Comparison of ENCODE assay signal across 18 cellular contexts in genomic region chr4:2378898-2379297, GRCh38.
DNase-seq lines count a peak whose midpoint lies in the region.
"Had no signal": no experiment of that assay in that cellular context is flagged by ENCODE, and none has a peak within 500 bp of the region (broad histone marks: within the 10 kb centered on the region; RNA-seq: fewer than 3 reads in every experiment).

No MANE protein-coding gene starts in this region.

- H3K27ac ChIP-seq in angular gyrus (ENCODE audit: low read depth, low read length): peak overlapping the region; percentile 22
- H3K27ac ChIP-seq: HL-60 had no signal

- peak; percentile 10 for DNase-seq in NCI-H345 (lab: John Stamatoyannopoulos, UW)
- DNase-seq in NCI-H345 treated with DMSO at 0.1 percent for 48 hours (lab: John Stamatoyannopoulos, UW; ENCODE audit: unreplicated experiment): no peak
- peak; percentile 58 for DNase-seq in NCI-H1092 treated with DMSO at 0.1 percent for 48 hours (lab: John Stamatoyannopoulos, UW)
- no peak for DNase-seq in globus pallidus (ENCODE audit: low spot score)
- DNase-seq in DMS 273 (lab: John Stamatoyannopoulos, UW; ENCODE audit: unreplicated experiment): no peak
- DNase-seq in EL: no peak
- DNase-seq: 8988T, ACHN, BE2C, NCI-H1105 treated with DMSO at 0.1 percent for 48 hours, NCI-H1694, NCI-H2029 treated with DMSO at 0.1 percent for 48 hours, NCI-H2171, NCI-H526 treated with DMSO at 0.1 percent for 48 hours, SK-N-SH, SW 1271 had no signal

Comparison
In these comparisons a context has a peak if more than half of its experiments do, and no peak if none do; other contexts are left out.
1. DNase-seq: peak in NCI-H345 (single experiment) and NCI-H1092 treated with DMSO at 0.1 percent for 48 hours (single experiment); none in NCI-H345 treated with DMSO at 0.1 percent for 48 hours (single experiment), globus pallidus (single experiment), DMS 273 (single experiment) and EL (single experiment).